Comparison of ENCODE assay signal across 10 cellular contexts in genomic region chr17:29682054-29682453, GRCh38. TPM values are rescaled to one million over a fixed set of nuclear protein-coding genes. Genes with fewer than 3 reads are reported as not detected.
A peak's percentile ranks its signal among the peaks of the same experiment; 100 is the strongest.
DNase-seq lines count a peak whose midpoint lies in the region; ATAC-seq and TF ChIP-seq lines count a peak whose summit lies in the region.
"Had no signal": no experiment of that assay in that cellular context is flagged by ENCODE, and none has a peak within 500 bp of the region (broad histone marks: within the 10 kb centered on the region; RNA-seq: fewer than 3 reads in every experiment).

No MANE protein-coding gene starts in this region.

- H3K36me3 ChIP-seq in DOHH2 (ENCODE audit: control insufficient read depth, low read length) (peaks cover 31% of the 10 kb centered on the region), Loucy (ENCODE audit: insufficient read depth, low read length) (peaks cover 11% of the 10 kb centered on the region)

- peak overlapping the region; percentile 54 for H2AFZ ChIP-seq in Loucy (ENCODE audit: low read length)

- H3K4me3 Mint-ChIP-seq in activated naive CD8-positive, alpha-beta T cell treated with anti-CD3 and anti-CD28 coated beads, Interleukin-2, amount 50 U/mL, for 24 hours: no peak overlapping the region
- H3K4me3 Mint-ChIP-seq in naive thymus-derived CD8-positive, alpha-beta T cell: peak overlapping the region in 2 of 10 donors; percentile 2 to 7

- no peaks in the 10 kb centered on the region for H3K9me3 ChIP-seq in DOHH2 (ENCODE audit: control insufficient read depth, insufficient read depth, low read length)
- H3K9me3 ChIP-seq in Loucy (ENCODE audit: insufficient read depth, low read depth, low read length): no peaks in the 10 kb centered on the region

- no peaks in the 10 kb centered on the region for H3K27me3 Mint-ChIP-seq in activated naive CD8-positive, alpha-beta T cell treated with anti-CD3 and anti-CD28 coated beads, Interleukin-2, amount 50 U/mL, for 24 hours
- no peaks in the 10 kb centered on the region for H3K27me3 Mint-ChIP-seq in naive thymus-derived CD8-positive, alpha-beta T cell

- peak; percentile 33 for ATAC-seq in activated naive CD8-positive, alpha-beta T cell treated with anti-CD3 and anti-CD28 coated beads, Interleukin-2, amount 50 U/mL, for 24 hours
- ATAC-seq in naive thymus-derived CD8-positive, alpha-beta T cell: peak; percentile 53 to 58
- ATAC-seq in GM19324 (IDR thresholded peaks at IDR 0.05; ENCODE audit: low FRiP score, unreplicated experiment): no peak
- ATAC-seq in HG03108 (IDR thresholded peaks at IDR 0.05; ENCODE audit: unreplicated experiment): no peak
- ATAC-seq in HG03520 (IDR thresholded peaks at IDR 0.05; ENCODE audit: unreplicated experiment): no peak

- H3K27me3 ChIP-seq in DOHH2 (ENCODE audit: control insufficient read depth, low read length): no peaks in the 10 kb centered on the region
- no peaks in the 10 kb centered on the region for H3K27me3 ChIP-seq in Loucy (ENCODE audit: insufficient read depth, low read length, poor library complexity, severe bottlenecking)

- H3K79me2 ChIP-seq in DOHH2 (ENCODE audit: control insufficient read depth, low read length) (no peaks in the 10 kb centered on the region), Loucy (ENCODE audit: insufficient read depth, low read length) (no peaks in the 10 kb centered on the region)

- peak overlapping the region; percentile 46 for H3K27ac ChIP-seq in DOHH2 (ENCODE audit: low read depth, low read length)

- peaks cover 14% of the 10 kb centered on the region for H3F3A ChIP-seq in DOHH2 (ENCODE audit: control insufficient read depth, insufficient read depth)
- H3F3A ChIP-seq in Loucy (ENCODE audit: low read depth): no peaks in the 10 kb centered on the region

- POLR2A ChIA-PET in naive thymus-derived CD8-positive, alpha-beta T cell (lab: Charles Lee): interaction anchor here (0.5 to 1.5 kb wide), 7 partner anchors 23 to 78 kb away, joined by 3 to 6 read pairs (median 3); no protein-coding TSS in a partner anchor

- H3K4me2 ChIP-seq in DOHH2 (ENCODE audit: low read length) (peak overlapping the region; percentile 57), Loucy (ENCODE audit: low read depth, low read length, poor library complexity, severe bottlenecking) (peak overlapping the region; percentile 77)

- DNase-seq in activated naive CD8-positive, alpha-beta T cell treated with anti-CD3 and anti-CD28 coated beads, Interleukin-2, amount 50 U/mL, for 24 hours: no peak
- DNase-seq in naive thymus-derived CD8-positive, alpha-beta T cell: peak in 2 of 10 donors; percentile 7 to 11
- DNase-seq in effector CD8-positive, alpha-beta T cell (lab: John Stamatoyannopoulos, UW): no peak
- DNase-seq: NCI-H82, occipital lobe had no signal

- H3K4me1 ChIP-seq in DOHH2 (ENCODE audit: control insufficient read depth, low read length): peaks cover 28% of the 10 kb centered on the region
- H3K4me1 ChIP-seq in Loucy (ENCODE audit: insufficient read depth, low read length, poor library complexity, severe bottlenecking): peaks cover 32% of the 10 kb centered on the region

- no peaks in the 10 kb centered on the region for H3K9me3 Mint-ChIP-seq in activated naive CD8-positive, alpha-beta T cell treated with anti-CD3 and anti-CD28 coated beads, Interleukin-2, amount 50 U/mL, for 24 hours
- H3K9me3 Mint-ChIP-seq in naive thymus-derived CD8-positive, alpha-beta T cell: no peaks in the 10 kb centered on the region

- TF ChIP-seq CTCF in DOHH2 (IDR thresholded peaks at IDR 0.05; ENCODE audit: low read depth, low read length, poor library complexity, severe bottlenecking) (peak; percentile 46), Loucy (conservative IDR thresholded peaks at IDR 0.05; ENCODE audit: low read length) (peak; percentile 40)

- peak overlapping the region; percentile 37 for H3K4me3 ChIP-seq in DOHH2 (ENCODE audit: low read length)
- H3K4me3 ChIP-seq in Loucy (ENCODE audit: low read length, poor library complexity, severe bottlenecking): peak overlapping the region; percentile 50

- H3K9me2 ChIP-seq in DOHH2 (replicated peaks; ENCODE audit: control insufficient read depth, low read length) (no peaks in the 10 kb centered on the region), Loucy (replicated peaks; ENCODE audit: low read depth, low read length) (no peaks in the 10 kb centered on the region)

- H4K20me1 ChIP-seq in DOHH2 (ENCODE audit: control insufficient read depth, insufficient read depth, low read depth, low read length): no peaks in the 10 kb centered on the region
- no peaks in the 10 kb centered on the region for H4K20me1 ChIP-seq in Loucy (ENCODE audit: insufficient read depth, low read length, poor library complexity, severe bottlenecking)

- H3K36me3 Mint-ChIP-seq in activated naive CD8-positive, alpha-beta T cell treated with anti-CD3 and anti-CD28 coated beads, Interleukin-2, amount 50 U/mL, for 24 hours (ENCODE audit: low read depth): peaks cover 23% of the 10 kb centered on the region
- peaks cover 0 to 69% (median 8%) of the 10 kb centered on the region in 3 donors for H3K36me3 Mint-ChIP-seq in naive thymus-derived CD8-positive, alpha-beta T cell

- peaks cover 27% of the 10 kb centered on the region for H3K4me1 Mint-ChIP-seq in activated naive CD8-positive, alpha-beta T cell treated with anti-CD3 and anti-CD28 coated beads, Interleukin-2, amount 50 U/mL, for 24 hours
- H3K4me1 Mint-ChIP-seq in naive thymus-derived CD8-positive, alpha-beta T cell: peaks cover 5 to 35% (median 25%) of the 10 kb centered on the region in 4 donors

- H3K27ac Mint-ChIP-seq in activated naive CD8-positive, alpha-beta T cell treated with anti-CD3 and anti-CD28 coated beads, Interleukin-2, amount 50 U/mL, for 24 hours: peak overlapping the region; percentile 7
- peak overlapping the region in 9 of 10 donors; percentile 0 to 83 (median 64) for H3K27ac Mint-ChIP-seq in naive thymus-derived CD8-positive, alpha-beta T cell

- H3K9ac ChIP-seq in Loucy (ENCODE audit: low read depth, low read length, poor library complexity, severe bottlenecking): peak overlapping the region; percentile 74

RNA-seq across cellular contexts. Expression of gene CORO6, which starts 59.3 kb away (rescaled TPM):
- total RNA-seq in naive thymus-derived CD8-positive, alpha-beta T cell: 1 to 10 TPM; 1.6 to 2.2 TPM
- polyA plus RNA-seq in naive thymus-derived CD8-positive, alpha-beta T cell: under 1 TPM in 2 of 3 donors, not detected in 1; 0.22 to 0.36 TPM

Comparison
In these comparisons a context has a peak if more than half of its experiments do, and no peak if none do; other contexts are left out.
1. ATAC-seq: peak in activated naive CD8-positive, alpha-beta T cell treated with anti-CD3 and anti-CD28 coated beads, Interleukin-2, amount 50 U/mL, for 24 hours (single experiment) and naive thymus-derived CD8-positive, alpha-beta T cell (2 of 2); none in GM19324 (single experiment), HG03108 (single experiment) and HG03520 (single experiment).